ENCODE assay signal across 6 cellular contexts in genomic region chr21:31946871-31947550, GRCh38.
DNase-seq lines count a peak whose midpoint lies in the region; TF ChIP-seq lines count a peak whose summit lies in the region.
"Not testable (repeated sequence)": the region's sequence is repeated elsewhere in the genome, so short reads cannot be mapped to it uniquely, and the experiment has no call there.

No MANE protein-coding gene starts in this region.

- DNase-seq in ELF-1 (ENCODE audit: low read depth, low spot score) (peak; percentile 53), SK-N-SH (peak; percentile 73), brain microvascular endothelial cell (peak; percentile 40), globus pallidus (ENCODE audit: low spot score) (peak; percentile 13), pons (ENCODE audit: low spot score) (peak; percentile 23)
- DNase-seq in mesenchymal stem cell: not testable (repeated sequence)

- TF ChIP-seq CTCF in SK-N-SH (IDR thresholded peaks at IDR 0.05); brain microvascular endothelial cell (IDR thresholded peaks at IDR 0.05; ENCODE audit: low read depth, low read length, missing control alignments): not testable (repeated sequence)

- peak overlapping the region; percentile 65 for H4K91ac ChIP-seq in mesenchymal stem cell (ENCODE audit: low read length)

- H3K14ac ChIP-seq in mesenchymal stem cell (ENCODE audit: low read length in 2 of 2): not testable (repeated sequence)

- not testable (repeated sequence) for H3K79me2 ChIP-seq in SK-N-SH (ENCODE audit: insufficient read depth)

- CTCF ChIA-PET in SK-N-SH (lab: Yijun Ruan, JAX): interaction anchor here (3.3 kb wide), 1 partner anchor 73 kb away, joined by 13 read pairs; no protein-coding TSS in a partner anchor

- 61% methylated on average over 25 of the region's 32 CpGs for WGBS in SK-N-SH (ENCODE audit: low lambda C conversion rate)
- WGBS in mesenchymal stem cell: 98% methylated on average over 32 of the region's 32 CpGs

- H3K4me1 ChIP-seq in SK-N-SH (ENCODE audit: control insufficient read depth in 1 of 2, insufficient read depth in 2 of 2, low read depth in 1 of 2, low read length in 1 of 2); mesenchymal stem cell (ENCODE audit: control insufficient read depth, insufficient read depth, low read depth, low read length): not testable (repeated sequence)

- H2BK5ac ChIP-seq in mesenchymal stem cell (ENCODE audit: low read depth, low read length, poor library complexity, severe bottlenecking): not testable (repeated sequence)

- peak overlapping the region; percentile 75; the same call in 1 of the 2 replicates for H3K4me2 ChIP-seq in SK-N-SH
- H3K4me2 ChIP-seq in mesenchymal stem cell (ENCODE audit: low read length, poor library complexity, severe bottlenecking): not testable (repeated sequence)

- H2BK15ac ChIP-seq in mesenchymal stem cell (ENCODE audit: low read depth, poor library complexity, severe bottlenecking): not testable (repeated sequence)

- peaks cover 13% of the 10 kb centered on the region for H3F3A ChIP-seq in SK-N-SH (replicated peaks; ENCODE audit: insufficient read depth)

- not testable (repeated sequence) for H3K18ac ChIP-seq in mesenchymal stem cell (ENCODE audit: low read depth in 1 of 2, low read length in 2 of 2)

- in situ Hi-C loops in brain microvascular endothelial cell (cut with HindIII; ENCODE audit: low pct_ligation_motif_present, low sequenced_read_pairs): not testable (repeated sequence)

- H3K9me3 ChIP-seq in SK-N-SH; mesenchymal stem cell (ENCODE audit: control insufficient read depth, low read length): not testable (repeated sequence)

- H2BK12ac ChIP-seq in mesenchymal stem cell (ENCODE audit: low read length in 2 of 2): not testable (repeated sequence)

- H3K23ac ChIP-seq in mesenchymal stem cell (ENCODE audit: low read length in 2 of 2): not testable (repeated sequence)

- not testable (repeated sequence) for TF ChIP-seq EP300 in SK-N-SH (IDR thresholded peaks at IDR 0.05; ENCODE audit: borderline replicate concordance in 1 of 2, low read depth in 1 of 2, low read length in 1 of 2)

- H3K9me2 ChIP-seq in SK-N-SH: not testable (repeated sequence)

- TF ChIP-seq RAD21 in SK-N-SH (IDR thresholded peaks at IDR 0.05; ENCODE audit: low read length): not testable (repeated sequence)

- H4K20me1 ChIP-seq in SK-N-SH (ENCODE audit: insufficient read depth): not testable (repeated sequence)

- H2AK5ac ChIP-seq in mesenchymal stem cell (ENCODE audit: low read length, severe bottlenecking): not testable (repeated sequence)

- peak overlapping the region; percentile 64 for H3K9ac ChIP-seq in SK-N-SH
- not testable (repeated sequence) for H3K9ac ChIP-seq in mesenchymal stem cell (ENCODE audit: low read length)

- H3K27me3 ChIP-seq in SK-N-SH (ENCODE audit: insufficient read depth); brain microvascular endothelial cell (replicated peaks); mesenchymal stem cell (ENCODE audit: control insufficient read depth in 1 of 2, insufficient read depth in 1 of 2, low read length in 2 of 2): not testable (repeated sequence)

- H2AFZ ChIP-seq in SK-N-SH (ENCODE audit: low read depth): peak overlapping the region; percentile 94
- H2AFZ ChIP-seq in mesenchymal stem cell (ENCODE audit: low read depth, low read length): not testable (repeated sequence)

- H4K8ac ChIP-seq in mesenchymal stem cell (ENCODE audit: low read length): not testable (repeated sequence)

- peak overlapping the region; percentile 48 to 60 for H3K4me3 ChIP-seq in SK-N-SH (ENCODE audit: low read depth in 2 of 2, low read length in 1 of 2)
- H3K4me3 ChIP-seq in brain microvascular endothelial cell (ENCODE audit: low read depth, low read length): peak overlapping the region; percentile 20
- peak overlapping the region in 1 of 2 experiments; percentile 32 for H3K4me3 ChIP-seq in mesenchymal stem cell (ENCODE audit: insufficient read depth in 1 of 2, low read depth in 1 of 2, low read length in 2 of 2)

- not testable (repeated sequence) for H3K4ac ChIP-seq in mesenchymal stem cell (ENCODE audit: low read depth in 1 of 2, low read length in 2 of 2)

- H3K79me1 ChIP-seq in mesenchymal stem cell (replicated peaks; ENCODE audit: low read length, poor library complexity, severe bottlenecking): not testable (repeated sequence)

- not testable (repeated sequence) for H2BK120ac ChIP-seq in mesenchymal stem cell (ENCODE audit: low read depth, low read length)

- POLR2A ChIA-PET in SK-N-SH (lab: Yijun Ruan, JAX): interaction anchor here (0.7 kb wide), 1 partner anchor 335 kb away, joined by 3 read pairs; no protein-coding TSS in a partner anchor

- H3K27ac ChIP-seq in SK-N-SH (ENCODE audit: low read depth in 2 of 2, low read length in 1 of 2) (peak overlapping the region; percentile 76 to 77; a peak in 3 of 4 replicates), brain microvascular endothelial cell (peak overlapping the region; percentile 52)
- not testable (repeated sequence) for H3K27ac ChIP-seq in mesenchymal stem cell (ENCODE audit: low read length, poor library complexity, severe bottlenecking)

- not testable (repeated sequence) for H3K36me3 ChIP-seq in SK-N-SH (replicated peaks in 1 of 2; ENCODE audit: control insufficient read depth in 1 of 2, insufficient read depth in 2 of 2, low read length in 1 of 2); brain microvascular endothelial cell (replicated peaks); mesenchymal stem cell (ENCODE audit: control insufficient read depth in 1 of 2, insufficient read depth in 2 of 2, low read depth in 1 of 2, low read length in 2 of 2)

TF ChIP-seq in SK-N-SH, 30 proteins besides CTCF, POLR2A, EP300 and RAD21:
- TF ChIP-seq POLR2AphosphoS5 (IDR thresholded peaks at IDR 0.05; ENCODE audit: low read depth, low read length): peak; percentile 58
- peak; percentile 54; the same call in 1 of the 2 replicates for TF ChIP-seq YY1 (IDR thresholded peaks at IDR 0.05; ENCODE audit: low read depth)
- TF ChIP-seq NRF1 (IDR thresholded peaks at IDR 0.05; ENCODE audit: low read depth, low read length): peak; percentile 90
- peak; percentile 31; the same call in 1 of the 2 replicates for TF ChIP-seq TAF1 (IDR thresholded peaks at IDR 0.05; ENCODE audit: borderline replicate concordance, low read depth, low read length)
TF ChIP-seq in SK-N-SH: peak in this region for 4; not testable (repeated sequence) for 26.
